ENCODE assay signal across 31 cellular contexts in genomic region chr9:15576350-15577050, GRCh38. TPM values are rescaled to one million over a fixed set of nuclear protein-coding genes. Genes with fewer than 3 reads are reported as not detected.
A peak's percentile ranks its signal among the peaks of the same experiment; 100 is the strongest.
DNase-seq lines count a peak whose midpoint lies in the region; ATAC-seq, FAIRE-seq and TF ChIP-seq lines count a peak whose summit lies in the region.
"Had no signal": no experiment of that assay in that cellular context is flagged by ENCODE, and none has a peak within 500 bp of the region (broad histone marks: within the 10 kb centered on the region; RNA-seq: fewer than 3 reads in every experiment).

No MANE protein-coding gene starts in this region.

- no peak for TF ChIP-seq CTCF in AG04450 (IDR thresholded peaks at IDR 0.05; ENCODE audit: low read depth, low read length)
- TF ChIP-seq CTCF in IMR-90 (conservative IDR thresholded peaks at IDR 0.05; ENCODE audit: low read depth, low read length) = no peak
- no peak for TF ChIP-seq CTCF in H1 (IDR thresholded peaks at IDR 0.05; ENCODE audit: control extremely low read depth in 1 of 3, insufficient read depth in 1 of 3, low read depth in 1 of 3, low read length in 3 of 3)
- no peak for TF ChIP-seq CTCF in lower lobe of right lung (IDR thresholded peaks at IDR 0.05)
- TF ChIP-seq CTCF in GM23338 (conservative IDR thresholded peaks at IDR 0.05; ENCODE audit: low read depth in 2 of 2) = no peak

- H3F3A ChIP-seq in GM23338 (replicated peaks; ENCODE audit: low read depth) = no peaks in the 10 kb centered on the region

- peaks cover 4% of the 10 kb centered on the region; the same call in 2 of the 3 replicates for H3K36me3 Mint-ChIP-seq in GM23338 (ENCODE audit: low read depth)

- H4K5ac ChIP-seq in IMR-90 (ENCODE audit: low read depth, low read length) = no peak overlapping the region
- H4K5ac ChIP-seq in H1 (ENCODE audit: insufficient read length, low read depth, low read length) = no peak overlapping the region

- dilution Hi-C loops in IMR-90 (cut with HindIII; ENCODE audit: low sequenced_read_pairs, unreplicated experiment) = no loop called here

- H3K4me3 ChIP-seq in AG04450 (ENCODE audit: low read depth, low read length) (no peak overlapping the region), IMR-90 (ENCODE audit: insufficient read depth, low read depth, low read length) (no peak overlapping the region), H1 (ENCODE audit: extremely low read depth in 1 of 4, insufficient read depth in 2 of 4, low read depth in 3 of 4, low read length in 4 of 4) (no peak overlapping the region), lower lobe of right lung (no peak overlapping the region), GM23338 (no peak overlapping the region)
- H3K4me3 ChIP-seq: BLaER1, right lobe of liver, spleen, testis had no signal

- ATAC-seq in IMR-90 (ENCODE audit: low read depth) (no peak), lower lobe of right lung (peak; percentile 76 to 83), HG02938 (IDR thresholded peaks at IDR 0.05; ENCODE audit: unreplicated experiment) (no peak), GM23338 (no peak)
- ATAC-seq: activated T-cell treated with anti-CD3 and anti-CD28 coated beads, Interleukin-2, amount 50 U/mL, for 72 hours; left ventricle myocardium superior; naive thymus-derived CD4-positive, alpha-beta T cell; right lobe of liver had no signal

- H3K4me1 ChIP-seq in IMR-90 (ENCODE audit: control insufficient read depth, insufficient read depth, low read length) = no peaks in the 10 kb centered on the region
- H3K4me1 ChIP-seq in H1 (replicated peaks in 1 of 4; ENCODE audit: control insufficient read depth in 3 of 4, insufficient read depth in 4 of 4, low read length in 3 of 4) = no peaks in the 10 kb centered on the region
- no peaks in the 10 kb centered on the region for H3K4me1 ChIP-seq in lower lobe of right lung
- H3K4me1 ChIP-seq in GM23338 (ENCODE audit: insufficient read depth) = no peaks in the 10 kb centered on the region
- H3K4me1 ChIP-seq: BLaER1, right lobe of liver, spleen, testis had no signal

- no peak for TF ChIP-seq RAD21 in IMR-90 (IDR thresholded peaks at IDR 0.05; ENCODE audit: low read length)
- no peak for TF ChIP-seq RAD21 in H1 (IDR thresholded peaks at IDR 0.05 in 1 of 2, conservative IDR thresholded peaks at IDR 0.05 in 1 of 2; ENCODE audit: low read depth in 2 of 2, low read length in 2 of 2)

- H3K27me3 ChIP-seq in AG04450 (ENCODE audit: control insufficient read depth, insufficient read depth, low read length) = no peaks in the 10 kb centered on the region
- H3K27me3 ChIP-seq in IMR-90 (ENCODE audit: control insufficient read depth, insufficient read depth, low read length) = no peaks in the 10 kb centered on the region
- no peaks in the 10 kb centered on the region for H3K27me3 ChIP-seq in H1 (replicated peaks in 1 of 4; ENCODE audit: control insufficient read depth in 3 of 4, extremely low read depth in 1 of 4, insufficient read depth in 3 of 4, low read length in 3 of 4)
- no peaks in the 10 kb centered on the region for H3K27me3 ChIP-seq in lower lobe of right lung (ENCODE audit: low read depth)
- no peaks in the 10 kb centered on the region for H3K27me3 ChIP-seq in GM23338 (ENCODE audit: insufficient read depth)
- H3K27me3 ChIP-seq: BLaER1, brain microvascular endothelial cell, right lobe of liver, spleen, testis had no signal

- no TSS peak for BruUV-seq in IMR-90 (replicated peaks; lab: Mats Ljungman, UMichigan)

- DNase-seq in AG04450 (ENCODE audit: low read depth, low spot score) = peak; percentile 1
- DNase-seq in IMR-90 = peak; percentile 16
- DNase-seq in H1 (ENCODE audit: low read depth in 1 of 2, low spot score in 2 of 2) = no peak
- no peak for DNase-seq in lower lobe of right lung
- no peak for DNase-seq in NOMO-1 treated with DMSO at 0.1 percent for 48 hours (lab: John Stamatoyannopoulos, UW; ENCODE audit: unreplicated experiment)
- no peak for DNase-seq in GM23338 (ENCODE audit: low spot score)
- DNase-seq: ACHN; activated CD4-positive, alpha-beta T cell treated with anti-CD3 and anti-CD28 coated beads, Interleukin-2, amount 50 U/mL, for 48 hours; activated CD4-positive, CD25-positive, alpha-beta regulatory T cell treated with anti-CD3 and anti-CD28 coated beads, Interleukin-2, amount 50 U/mL, for 72 hours; activated naive CD4-positive, alpha-beta T cell; activated T-cell treated with anti-CD3 and anti-CD28 coated beads, Interleukin-2, amount 50 U/mL, for 72 hours; brain microvascular endothelial cell; effector CD4-positive, alpha-beta T cell; glutamatergic neuron; HCEC 1CT; Kasumi-1; left ventricle myocardium superior; naive thymus-derived CD4-positive, alpha-beta T cell; NCI-H146; NCI-H2171 treated with DMSO at 0.1 percent for 48 hours; NCI-H524; right lobe of liver; spleen; stimulated activated CD8-positive, alpha-beta memory T cell treated with anti-CD3 and anti-CD28 coated beads, Interleukin-4, amount 100 ng/mL, for 48 hours; testis had no signal

- no peaks in the 10 kb centered on the region for H4K20me1 ChIP-seq in IMR-90 (ENCODE audit: insufficient read depth, low read length)
- no peaks in the 10 kb centered on the region for H4K20me1 ChIP-seq in H1 (replicated peaks in 1 of 2; ENCODE audit: control insufficient read depth in 1 of 2, insufficient read depth in 2 of 2, low read length in 2 of 2)
- H4K20me1 ChIP-seq in GM23338 (replicated peaks; ENCODE audit: insufficient read depth) = no peaks in the 10 kb centered on the region
- H4K20me1 ChIP-seq: BLaER1 had no signal

- H3K23ac ChIP-seq in IMR-90 (ENCODE audit: low read depth, low read length) = no peak overlapping the region
- no peak overlapping the region for H3K23ac ChIP-seq in H1 (ENCODE audit: insufficient read length)

- H2BK120ac ChIP-seq in IMR-90 (ENCODE audit: low read depth, low read length) = no peak overlapping the region
- H2BK120ac ChIP-seq in H1 (replicated peaks; ENCODE audit: low read depth, low read length) = no peak overlapping the region

- H2AK5ac ChIP-seq in IMR-90 (ENCODE audit: low read depth, low read length) (no peak overlapping the region), H1 (ENCODE audit: low read depth, low read length) (no peak overlapping the region)

- FAIRE-seq in H1 (lab: Jason Lieb, UNC) = peak; percentile 60
- FAIRE-seq: G401.6, islet of Langerhans, urothelium cell line had no signal

- H2BK5ac ChIP-seq in IMR-90 (ENCODE audit: low read depth, low read length, poor library complexity, severe bottlenecking) (no peak overlapping the region), H1 (ENCODE audit: low read depth, low read length) (no peak overlapping the region)

- POLR2A ChIA-PET in AG04450 (lab: Yijun Ruan, JAX) = no interaction called here
- POLR2A ChIA-PET in IMR-90 (lab: Charles Lee; ENCODE audit: unreplicated experiment) = no interaction called here
- POLR2A ChIA-PET in H1 (lab: Charles Lee; ENCODE audit: partially characterized antibody) = no interaction called here

- no peak overlapping the region for H2BK12ac ChIP-seq in H1 (ENCODE audit: low read depth, low read length)

- no peak overlapping the region for H3K9ac ChIP-seq in IMR-90 (ENCODE audit: low read depth, low read length)
- no peak overlapping the region for H3K9ac ChIP-seq in H1 (replicated peaks in 1 of 4; ENCODE audit: extremely low read depth in 1 of 4, low read depth in 3 of 4, low read length in 3 of 4)
- H3K9ac ChIP-seq: BLaER1 had no signal

- no peaks in the 10 kb centered on the region; the same call in 2 of the 3 replicates for H3K9me3 Mint-ChIP-seq in GM23338
- H3K9me3 Mint-ChIP-seq: activated T-cell treated with anti-CD3 and anti-CD28 coated beads, Interleukin-2, amount 50 U/mL, for 72 hours; naive thymus-derived CD4-positive, alpha-beta T cell; stimulated activated naive CD8-positive, alpha-beta T cell treated with anti-CD3 and anti-CD28 coated beads, Interleukin-15, Interleukin-2, amounts not matched to agents 100 ng/mL and 50 ng/mL, for 24 hours had no signal

- H4K91ac ChIP-seq in IMR-90 (ENCODE audit: insufficient read depth, low read depth, low read length) (no peak overlapping the region), H1 (replicated peaks; ENCODE audit: insufficient read length, low read length) (no peak overlapping the region)

- TF ChIP-seq EP300 in H1 (IDR thresholded peaks at IDR 0.05; ENCODE audit: borderline replicate concordance in 1 of 2, low read depth in 2 of 2, low read length in 2 of 2) = no peak

- H3K14ac ChIP-seq in IMR-90 (replicated peaks; ENCODE audit: low read depth, low read length) (no peak overlapping the region), H1 (ENCODE audit: insufficient read length) (no peak overlapping the region)

- no peaks in the 10 kb centered on the region for H3K9me3 ChIP-seq in AG04450 (ENCODE audit: control insufficient read depth, insufficient read depth, low read length)
- H3K9me3 ChIP-seq in IMR-90 (ENCODE audit: control insufficient read depth, insufficient read depth, low read length) = no peaks in the 10 kb centered on the region
- H3K9me3 ChIP-seq in H1 (ENCODE audit: insufficient read depth in 2 of 2, low read depth in 1 of 2, low read length in 1 of 2) = no peaks in the 10 kb centered on the region
- H3K9me3 ChIP-seq in lower lobe of right lung = no peaks in the 10 kb centered on the region
- H3K9me3 ChIP-seq: BLaER1, right lobe of liver, spleen, testis had no signal

- TF ChIP-seq POLR2A in IMR-90 (IDR thresholded peaks at IDR 0.05; ENCODE audit: low read depth, low read length) (no peak), H1 (IDR thresholded peaks at IDR 0.05; ENCODE audit: control extremely low read depth in 1 of 2, low read depth in 2 of 2, low read length in 2 of 2) (no peak)

- in situ Hi-C loops in IMR-90 (cut with MboI; ENCODE audit: low sequenced_read_pairs) = no loop called here

- CTCF ChIA-PET in AG04450 (lab: Charles Lee) = no interaction called here
- CTCF ChIA-PET in IMR-90 (lab: Yijun Ruan, JAX) = interaction anchor here (0.6 kb wide), 1 partner anchor 1388 kb away, joined by 5 read pairs; no protein-coding TSS in a partner anchor
- CTCF ChIA-PET in H1 (lab: Charles Lee; ENCODE audit: partially characterized antibody) = interaction anchor here (1.1 kb wide), 1 partner anchor 63 kb away, joined by 4 read pairs; no protein-coding TSS in a partner anchor

- no peak overlapping the region for H3K27ac Mint-ChIP-seq in GM23338
- H3K27ac Mint-ChIP-seq: activated T-cell treated with anti-CD3 and anti-CD28 coated beads, Interleukin-2, amount 50 U/mL, for 72 hours; naive thymus-derived CD4-positive, alpha-beta T cell; stimulated activated naive CD8-positive, alpha-beta T cell treated with anti-CD3 and anti-CD28 coated beads, Interleukin-15, Interleukin-2, amounts not matched to agents 100 ng/mL and 50 ng/mL, for 24 hours had no signal

- H2AFZ ChIP-seq in IMR-90 (replicated peaks; ENCODE audit: low read length, poor library complexity) (no peak overlapping the region), H1 (ENCODE audit: low read length) (no peak overlapping the region), GM23338 (no peak overlapping the region)

- WGBS in IMR-90 (ENCODE audit: extremely low coverage in 2 of 2, insufficient read length in 1 of 2), 2 experiments = 43% methylated on average over 1 of the region's 8 CpGs; no CpG with 5 or more reads in 1 of the 2 experiments
- 93% methylated on average over 8 of the region's 8 CpGs; no CpG with 5 or more reads in 1 of the 2 experiments for WGBS in H1 (ENCODE audit: extremely low coverage in 1 of 2, insufficient coverage in 1 of 2, insufficient read length in 1 of 2, insufficient replicate concordance in 2 of 2, low coverage in 1 of 2, low lambda C conversion rate in 2 of 2, missing lambda C conversion rate in 1 of 2), 2 experiments

- H3K79me2 ChIP-seq in H1 (ENCODE audit: control insufficient read depth in 1 of 2, insufficient read depth in 2 of 2, low read length in 2 of 2) = no peaks in the 10 kb centered on the region
- H3K79me2 ChIP-seq in GM23338 (replicated peaks; ENCODE audit: insufficient read depth) = no peaks in the 10 kb centered on the region

- H3K4me2 ChIP-seq in IMR-90 (ENCODE audit: low read depth, low read length) (no peak overlapping the region), H1 (ENCODE audit: insufficient read depth in 1 of 2, low read depth in 2 of 2, low read length in 2 of 2) (no peak overlapping the region), GM23338 (no peak overlapping the region)
- H3K4me2 ChIP-seq: BLaER1 had no signal

- H3K9me1 ChIP-seq in IMR-90 (ENCODE audit: insufficient read depth, low read length) = no peaks in the 10 kb centered on the region

- H3K4ac ChIP-seq in IMR-90 (ENCODE audit: low read depth, low read length) (no peak overlapping the region), H1 (replicated peaks; ENCODE audit: insufficient read length, low read depth, low read length) (no peak overlapping the region)

- no peak overlapping the region for H3K4me3 Mint-ChIP-seq in GM23338
- H3K4me3 Mint-ChIP-seq: activated T-cell treated with anti-CD3 and anti-CD28 coated beads, Interleukin-2, amount 50 U/mL, for 72 hours; naive thymus-derived CD4-positive, alpha-beta T cell; stimulated activated naive CD8-positive, alpha-beta T cell treated with anti-CD3 and anti-CD28 coated beads, Interleukin-15, Interleukin-2, amounts not matched to agents 100 ng/mL and 50 ng/mL, for 24 hours had no signal

- H2AK9ac ChIP-seq in IMR-90 (replicated peaks; ENCODE audit: low read depth, low read length, poor library complexity) = no peak overlapping the region

- H2BK15ac ChIP-seq in IMR-90 (ENCODE audit: low read depth, low read length) = no peak overlapping the region
- H2BK15ac ChIP-seq in H1 (ENCODE audit: low read length) = no peak overlapping the region

- intact Hi-C loops in IMR-90 (cut with micrococcal nuclease) = no loop called here
- intact Hi-C loops in lower lobe of right lung (cut with DNase I) = no loop called here

- H4K8ac ChIP-seq in IMR-90 (ENCODE audit: low read depth in 2 of 2, low read length in 2 of 2) (no peak overlapping the region), H1 (ENCODE audit: extremely low read depth, insufficient read depth, low read length) (no peak overlapping the region)

- no peak overlapping the region for H3K27ac ChIP-seq in AG04450 (ENCODE audit: low read depth, low read length)
- no peak overlapping the region for H3K27ac ChIP-seq in IMR-90 (ENCODE audit: insufficient read depth, low read length)
- H3K27ac ChIP-seq in H1 (ENCODE audit: low read depth, low read length) = no peak overlapping the region
- no peak overlapping the region for H3K27ac ChIP-seq in lower lobe of right lung
- H3K27ac ChIP-seq in GM23338 (ENCODE audit: low read depth) = no peak overlapping the region; the same call in 1 of the 2 replicates
- H3K27ac ChIP-seq: BLaER1, brain microvascular endothelial cell, right lobe of liver, spleen, testis had no signal

- H3K9me2 ChIP-seq in GM23338 (ENCODE audit: insufficient read depth) = no peaks in the 10 kb centered on the region

- no peaks in the 10 kb centered on the region for H3K23me2 ChIP-seq in H1 (ENCODE audit: low read depth, low read length)

- H3K18ac ChIP-seq in IMR-90 (ENCODE audit: low read depth, low read length) (no peak overlapping the region), H1 (ENCODE audit: extremely low read depth, low read length) (no peak overlapping the region)

- H3K79me1 ChIP-seq in IMR-90 (ENCODE audit: low read depth in 1 of 2, low read length in 2 of 2) = no peaks in the 10 kb centered on the region
- H3K79me1 ChIP-seq in H1 (ENCODE audit: low read depth, low read length) = no peaks in the 10 kb centered on the region

- no peaks in the 10 kb centered on the region for H3K36me3 ChIP-seq in IMR-90 (ENCODE audit: control insufficient read depth, insufficient read depth, low read length)
- no peaks in the 10 kb centered on the region for H3K36me3 ChIP-seq in H1 (ENCODE audit: control insufficient read depth in 2 of 4, insufficient read depth in 4 of 4, low read length in 3 of 4)
- H3K36me3 ChIP-seq in lower lobe of right lung = no peaks in the 10 kb centered on the region
- no peaks in the 10 kb centered on the region for H3K36me3 ChIP-seq in GM23338 (ENCODE audit: insufficient read depth)
- H3K36me3 ChIP-seq: BLaER1, brain microvascular endothelial cell, right lobe of liver, spleen had no signal

- H3K56ac ChIP-seq in IMR-90 (ENCODE audit: extremely low read depth, insufficient read depth, low read length) (no peak overlapping the region), H1 (replicated peaks; ENCODE audit: insufficient read length, low read depth, low read length) (no peak overlapping the region)

- no peaks in the 10 kb centered on the region for H3K27me3 Mint-ChIP-seq in GM23338 (ENCODE audit: insufficient read depth, low read depth, poor library complexity)
- H3K27me3 Mint-ChIP-seq: naive thymus-derived CD4-positive, alpha-beta T cell; stimulated activated naive CD8-positive, alpha-beta T cell treated with anti-CD3 and anti-CD28 coated beads, Interleukin-15, Interleukin-2, amounts not matched to agents 100 ng/mL and 50 ng/mL, for 24 hours had no signal

- H3K4me1 Mint-ChIP-seq in GM23338 = no peaks in the 10 kb centered on the region
- H3K4me1 Mint-ChIP-seq: naive thymus-derived CD4-positive, alpha-beta T cell had no signal

- H2BK20ac ChIP-seq in IMR-90 (ENCODE audit: low read depth, low read length) (no peak overlapping the region), H1 (ENCODE audit: low read length) (no peak overlapping the region)

RNA-seq across cellular contexts. Expression of gene CCDC171, which starts 23.7 kb away (rescaled TPM):
- 0.72 and 0.81 TPM in 2 replicates for polyA plus RNA-seq in AG04450 (2011; rRNA removed)
- polyA minus RNA-seq in AG04450 (2011; rRNA and poly(A)+ RNA removed) = 2.3 and 3.1 TPM in 2 replicates
- 2.2 and 2.5 TPM in 2 replicates for total RNA-seq in IMR-90 (2012; rRNA removed)
- polyA plus RNA-seq in IMR-90 (2012; rRNA removed) = 0.33 and 0.63 TPM in 2 replicates
- polyA plus RNA-seq in IMR-90 (2012; cell fraction: cytosol; rRNA removed) = 0.05 and 0.07 TPM in 2 replicates
- polyA plus RNA-seq in IMR-90 (2012; cell fraction: nucleus; rRNA removed; ENCODE audit: low replicate concordance) = 0.41 and 3.6 TPM in 2 replicates
- total RNA-seq in H1 (2021; fragmentation: NEBNext Ultra II Directional; extraction: Animal tissue kit (Norgen Biotek cat#: 25700)) = 1.9 and 2.3 TPM in 2 replicates
- polyA plus RNA-seq in H1 (2011; rRNA removed) = 0.39 and 0.83 TPM in 2 replicates
- 0.63 TPM for polyA plus RNA-seq in H1 (2011; cell fraction: cytosol; rRNA removed)
- 2.1 TPM for polyA plus RNA-seq in H1 (2011; cell fraction: nucleus; rRNA removed)
- 1.0 to 1.5 TPM (median 1.2 TPM) in 4 replicates for polyA plus RNA-seq in H1 (2012, experiment 1 of 2)
- not detected for polyA plus RNA-seq in H1 (2012, experiment 2 of 2)
- 1.0 TPM for polyA plus RNA-seq in H1 (2013, experiment 1 of 2)
- polyA plus RNA-seq in H1 (2013, experiment 2 of 2) = 1.1 TPM
- 3.4 and 4.1 TPM in 2 replicates for polyA minus RNA-seq in H1 (2011; rRNA and poly(A)+ RNA removed)
- polyA minus RNA-seq in H1 (2011; cell fraction: cytosol; rRNA and poly(A)+ RNA removed) = 1.5 TPM
- 14.6 TPM for polyA minus RNA-seq in H1 (2011; cell fraction: nucleus; rRNA and poly(A)+ RNA removed)
- total RNA-seq in lower lobe of right lung = 2.9 TPM
- total RNA-seq in GM23338 (2014; rRNA removed; shearing (Covaris generic)) = 3.5 and 4.4 TPM in 2 replicates
- 3.5 and 5.1 TPM in 2 replicates for polyA plus RNA-seq in GM23338 (2016; fragmentation: Nextera tagmentation; extraction: Ambion mirVana)

Comparison
In these comparisons a context has a peak if more than half of its experiments do, and no peak if none do; other contexts are left out.
1. DNase-seq: peak in AG04450 (single experiment) and IMR-90 (single experiment); none in H1 (0 of 2), lower lobe of right lung (single experiment), NOMO-1 treated with DMSO at 0.1 percent for 48 hours (single experiment) and GM23338 (single experiment).
2. ATAC-seq: peak in lower lobe of right lung (2 of 2); none in IMR-90 (single experiment), HG02938 (single experiment) and GM23338 (single experiment).